10 cellular contexts compared by ENCODE assay signal in the genomic region with DNA sequence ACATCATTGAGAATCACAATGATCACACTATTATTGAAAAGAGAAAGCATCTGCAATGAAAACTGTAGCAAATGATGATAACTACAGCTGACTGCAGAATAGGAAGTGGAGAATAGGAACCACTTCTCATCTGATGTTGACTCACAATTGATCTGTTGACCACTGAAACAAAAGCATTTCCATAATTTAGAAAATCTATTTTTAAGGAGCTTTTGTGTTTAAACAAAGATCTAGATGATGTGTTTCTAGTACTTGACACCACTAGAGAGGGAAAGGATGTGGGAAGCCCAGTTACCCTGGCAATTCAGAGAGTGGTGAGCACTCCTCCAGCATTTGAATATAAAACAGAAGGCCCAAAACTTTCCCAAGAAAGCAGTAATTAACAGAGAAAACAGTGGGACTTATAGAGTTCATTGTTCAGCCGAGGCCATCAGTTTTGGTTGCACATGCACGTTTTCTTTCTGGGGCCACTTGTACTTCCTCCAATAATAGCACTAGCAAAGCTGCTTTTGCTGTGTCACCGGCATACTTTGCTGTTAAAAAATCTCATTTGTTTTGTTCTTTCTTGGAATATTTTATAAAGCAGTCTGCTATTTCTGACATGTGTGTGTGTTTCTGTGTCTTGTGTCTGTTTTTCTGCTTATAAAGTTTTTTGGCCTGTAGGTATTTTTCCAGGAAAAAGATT.
DNase-seq lines count a peak whose midpoint lies in the region; ATAC-seq and TF ChIP-seq lines count a peak whose summit lies in the region.
"Had no signal": no experiment of that assay in that cellular context is flagged by ENCODE, and none has a peak within 500 bp of the region (broad histone marks: within the 10 kb centered on the region; RNA-seq: fewer than 3 reads in every experiment).

No MANE protein-coding gene starts in this region.

- peaks cover 0 to 10% of the 10 kb centered on the region in 2 donors for H3K4me1 Mint-ChIP-seq in stimulated activated naive B cell treated with anti-CD40 and anti-IgM and Interleukin-4, amounts not matched to agents 10 μg/mL and 1 μg/mL and 100 μg/mL, for 72 hours

- peaks cover 9 to 10% of the 10 kb centered on the region in 2 donors for H3K9me3 Mint-ChIP-seq in stimulated activated naive B cell treated with anti-CD40 and anti-IgM and Interleukin-4, amounts not matched to agents 10 μg/mL and 1 μg/mL and 100 μg/mL, for 72 hours

- peaks cover 8 to 9% of the 10 kb centered on the region in 2 donors for H3K36me3 Mint-ChIP-seq in stimulated activated naive B cell treated with anti-CD40 and anti-IgM and Interleukin-4, amounts not matched to agents 10 μg/mL and 1 μg/mL and 100 μg/mL, for 72 hours

- no peak overlapping the region for H3K9ac ChIP-seq in PC-3 (ENCODE audit: low read length)

- no peaks in the 10 kb centered on the region for H4K20me1 ChIP-seq in PC-3 (ENCODE audit: low read length)

- H3K36me3 ChIP-seq in PC-3 (ENCODE audit: low read depth, low read length), result no peaks in the 10 kb centered on the region

- 0 out of 2 replicates have a peak overlapping the region, but pooled peaks have one; percentile 16 for H2AFZ ChIP-seq in PC-3 (ENCODE audit: low read length)

- POLR2A ChIA-PET in PC-3 (lab: Charles Lee; ENCODE audit: unreplicated experiment), result no interaction called here

- CTCF ChIA-PET in PC-3 (lab: Charles Lee), result no interaction called here

- no peaks in the 10 kb centered on the region for H3K9me2 ChIP-seq in PC-3 (replicated peaks; ENCODE audit: low read length)

- no peaks in the 10 kb centered on the region for H3K27me3 Mint-ChIP-seq in stimulated activated naive B cell treated with anti-CD40 and anti-IgM and Interleukin-4, amounts not matched to agents 10 μg/mL and 1 μg/mL and 100 μg/mL, for 72 hours

- H3K4me2 ChIP-seq in PC-3 (ENCODE audit: low read length), result no peak overlapping the region

- H3K4me1 ChIP-seq in PC-3 (ENCODE audit: insufficient read depth, low read length), result no peaks in the 10 kb centered on the region

- intact Hi-C loops in PC-3 (cut with micrococcal nuclease), result no loop called here

- H3K79me2 ChIP-seq in PC-3 (ENCODE audit: low read length), result no peaks in the 10 kb centered on the region

- DNase-seq in PC-3 (no peak), cortex of kidney (lab: John Stamatoyannopoulos, UW) (no peak), COLO668 (lab: John Stamatoyannopoulos, UW; ENCODE audit: unreplicated experiment) (no peak)
- DNase-seq in stimulated activated naive B cell treated with anti-CD40 and anti-IgM and Interleukin-4, amounts not matched to agents 10 μg/mL and 1 μg/mL and 100 μg/mL, for 72 hours, result no peak
- DNase-seq: activated naive CD4-positive, alpha-beta T cell treated with anti-CD3 and anti-CD28 coated beads for 36 hours had no signal

- H3K27ac Mint-ChIP-seq in stimulated activated naive B cell treated with anti-CD40 and anti-IgM and Interleukin-4, amounts not matched to agents 10 μg/mL and 1 μg/mL and 100 μg/mL, for 72 hours, result peak overlapping the region; percentile 37
- H3K27ac Mint-ChIP-seq: activated naive CD4-positive, alpha-beta T cell treated with anti-CD3 and anti-CD28 coated beads for 36 hours; nephron had no signal

- BruUV-seq in PC-3 (replicated peaks; lab: Mats Ljungman, UMichigan), result no TSS peak

- H3K4me3 Mint-ChIP-seq in stimulated activated naive B cell treated with anti-CD40 and anti-IgM and Interleukin-4, amounts not matched to agents 10 μg/mL and 1 μg/mL and 100 μg/mL, for 72 hours, result no peak overlapping the region
- H3K4me3 Mint-ChIP-seq: activated naive CD4-positive, alpha-beta T cell treated with anti-CD3 and anti-CD28 coated beads for 36 hours; nephron had no signal

- H3K9me3 ChIP-seq in PC-3 (ENCODE audit: low read length), result no peaks in the 10 kb centered on the region

- H3K27ac ChIP-seq in PC-3 (ENCODE audit: low read length), result no peak overlapping the region
- H3K27ac ChIP-seq: SK-N-MC had no signal

- no peaks in the 10 kb centered on the region for H3K27me3 ChIP-seq in PC-3 (ENCODE audit: low read length)

- H3K4me3 ChIP-seq in PC-3 (ENCODE audit: low read length), result no peak overlapping the region
- H3K4me3 ChIP-seq: SK-N-MC had no signal

- no peak for TF ChIP-seq CTCF in PC-3 (conservative IDR thresholded peaks at IDR 0.05; ENCODE audit: low read depth, low read length)

- ATAC-seq in GM19452 (IDR thresholded peaks at IDR 0.05; ENCODE audit: unreplicated experiment) (peak; percentile 65), HG03064 (IDR thresholded peaks at IDR 0.05; ENCODE audit: low read depth, unreplicated experiment) (peak; percentile 77), PC-3 (no peak), GM19455 (IDR thresholded peaks at IDR 0.05; ENCODE audit: unreplicated experiment) (no peak)
- peak; percentile 85 to 86 for ATAC-seq in stimulated activated naive B cell treated with anti-CD40 and anti-IgM and Interleukin-4, amounts not matched to agents 10 μg/mL and 1 μg/mL and 100 μg/mL, for 72 hours (replicated peaks)

- no peaks in the 10 kb centered on the region for H3F3A ChIP-seq in PC-3 (ENCODE audit: low read length, unreplicated experiment)

Comparison
In these comparisons a context has a peak if more than half of its experiments do, and no peak if none do; other contexts are left out.
1. ATAC-seq: peak in GM19452 (single experiment), HG03064 (single experiment) and stimulated activated naive B cell treated with anti-CD40 and anti-IgM and Interleukin-4, amounts not matched to agents 10 μg/mL and 1 μg/mL and 100 μg/mL, for 72 hours (2 of 2); none in PC-3 (single experiment) and GM19455 (single experiment).